In the genomic region with DNA sequence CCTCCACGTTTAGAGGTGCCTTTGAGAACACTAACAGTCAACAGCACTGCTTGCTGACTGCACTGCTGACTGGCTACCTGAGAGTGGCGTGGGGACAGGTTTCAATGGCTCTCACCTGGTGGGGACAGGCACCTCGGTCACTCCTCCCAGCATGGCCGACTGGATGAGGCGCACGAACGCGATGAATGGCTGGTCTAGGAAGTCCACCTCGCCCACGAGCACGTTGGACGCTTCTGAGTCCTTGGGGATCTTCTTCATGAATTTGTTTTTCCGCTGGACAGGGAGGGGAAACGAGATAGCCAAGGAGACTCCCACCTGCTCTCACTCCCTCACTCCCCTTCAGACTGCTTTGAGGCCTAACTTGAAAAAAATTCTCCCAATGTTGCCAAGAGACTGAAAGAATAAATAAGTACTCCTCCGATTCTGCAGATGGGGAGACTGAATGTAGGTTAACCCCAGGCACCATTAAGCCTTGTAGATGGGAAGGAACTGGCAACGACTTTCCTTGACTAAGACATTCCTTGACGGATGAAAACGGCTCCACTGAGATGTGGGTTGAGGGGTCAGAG, we compare ENCODE assay signal across 33 cellular contexts.
"Had no signal": no experiment of that assay in that cellular context is flagged by ENCODE, and none has a peak within 500 bp of the region (broad histone marks: within the 10 kb centered on the region; RNA-seq: fewer than 3 reads in every experiment).

No MANE protein-coding gene starts in this region.

- DNase-seq: activated CD4-positive, alpha-beta T cell treated with anti-CD3 and anti-CD28 coated beads for 36 hours; activated CD4-positive, alpha-beta T cell treated with anti-CD3 and anti-CD28 coated beads, Interleukin-2, amount 10 ng/mL, durations not matched to agents 7 days and 5 days; activated CD4-positive, alpha-beta T cell treated with anti-CD3 and anti-CD28 coated beads, Interleukin-2, amount 50 U/mL, for 48 hours; activated CD8-positive, alpha-beta T cell treated with anti-CD3 and anti-CD28 coated beads, Interleukin-2, amount 10 ng/mL, durations not matched to agents 7 days and 5 days; activated gamma-delta T cell treated with Interleukin-2 at 50 U/mL for 16 hours; activated naive CD4-positive, alpha-beta T cell treated with anti-CD3 and anti-CD28 coated beads for 36 hours; activated T-cell treated with anti-CD3 and anti-CD28 coated beads, Interleukin-2, amount 50 U/mL, for 4 hours; adrenal gland; body of pancreas; Karpas-422; KBM-7; NCI-H1048; NCI-H1105 treated with DMSO at 0.1 percent for 48 hours; NCI-H1436 treated with DMSO at 0.1 percent for 48 hours; NCI-H1694 treated with DMSO at 0.1 percent for 48 hours; NCI-H2029; NCI-H345; NCI-H526; NCI-H748 treated with DMSO at 0.1 percent for 48 hours; NK-92 treated with Interleukin-12 subunit alpha and Interleukin-12 subunit beta, amount 100 ng/mL, for 24 hours; PC-3; Peyer's patch; RPMI8226; SHP77 treated with DMSO at 0.1 percent for 48 hours; SK-N-SH had no signal

- H3K9ac ChIP-seq: SK-N-SH had no signal

- H3K27me3 ChIP-seq: adrenal gland, body of pancreas, Peyer's patch, SJSA1 had no signal

- H3K4me3 ChIP-seq: adrenal gland, body of pancreas, breast epithelium, Peyer's patch, SJSA1 had no signal

- H3K27me3 Mint-ChIP-seq: activated CD4-positive, alpha-beta T cell treated with anti-CD3 and anti-CD28 coated beads for 36 hours; activated CD4-positive, alpha-beta T cell treated with anti-CD3 and anti-CD28 coated beads, Interleukin-2, amount 10 ng/mL, durations not matched to agents 7 days and 5 days had no signal

- H3K27ac Mint-ChIP-seq: activated CD4-positive, alpha-beta T cell treated with anti-CD3 and anti-CD28 coated beads for 36 hours; activated CD4-positive, alpha-beta T cell treated with anti-CD3 and anti-CD28 coated beads, Interleukin-2, amount 10 ng/mL, durations not matched to agents 7 days and 5 days; activated CD8-positive, alpha-beta T cell treated with anti-CD3 and anti-CD28 coated beads, Interleukin-2, amount 10 ng/mL, durations not matched to agents 7 days and 5 days; activated naive CD4-positive, alpha-beta T cell treated with anti-CD3 and anti-CD28 coated beads for 36 hours; activated naive CD4-positive, alpha-beta T cell treated with anti-CD3 and anti-CD28 coated beads, Interleukin-2, amount 50 U/mL, for 72 hours; activated T-helper 1 cell treated with anti-CD3 and anti-CD28 coated beads, Interleukin-12 subunit alpha, Interleukin-12 subunit beta, Interleukin-2, Interleukin-4 antibody, amounts not matched to agents 30 ng/mL and 10 ng/mL and 1 ng/mL, durations not matched to agents 14 hours and 24 hours and 36 hours; T-helper 1 cell treated with Interleukin-12 subunit alpha and Interleukin-12 subunit beta and Interleukin-4 antibody, amounts not matched to agents 30 μg/mL and 1 μg/mL, for 36 hours; T-helper 2 cell treated with Interferon-gamma antibody and Interleukin-4, amounts not matched to agents 5 μg/mL and 100 μg/mL, for 36 hours had no signal

- H3K4me3 Mint-ChIP-seq: activated CD4-positive, alpha-beta T cell treated with anti-CD3 and anti-CD28 coated beads for 36 hours; activated CD4-positive, alpha-beta T cell treated with anti-CD3 and anti-CD28 coated beads, Interleukin-2, amount 10 ng/mL, durations not matched to agents 7 days and 5 days; activated CD8-positive, alpha-beta T cell treated with anti-CD3 and anti-CD28 coated beads, Interleukin-2, amount 10 ng/mL, durations not matched to agents 7 days and 5 days; activated naive CD4-positive, alpha-beta T cell treated with anti-CD3 and anti-CD28 coated beads for 36 hours; activated T-cell treated with anti-CD3 and anti-CD28 coated beads, Interleukin-2, amount 50 U/mL, for 4 hours; activated T-helper 1 cell treated with anti-CD3 and anti-CD28 coated beads, Interleukin-12 subunit alpha, Interleukin-12 subunit beta, Interleukin-2, Interleukin-4 antibody, amounts not matched to agents 30 ng/mL and 10 ng/mL and 1 ng/mL, durations not matched to agents 14 hours and 24 hours and 36 hours; T-helper 1 cell treated with Interleukin-12 subunit alpha and Interleukin-12 subunit beta and Interleukin-4 antibody, amounts not matched to agents 30 μg/mL and 1 μg/mL, for 36 hours; T-helper 2 cell treated with Interferon-gamma antibody and Interleukin-4, amounts not matched to agents 5 μg/mL and 100 μg/mL, for 36 hours had no signal

- H3K36me3 Mint-ChIP-seq: activated naive CD4-positive, alpha-beta T cell treated with anti-CD3 and anti-CD28 coated beads, Interleukin-2, amount 50 U/mL, for 72 hours had no signal

- H3K4me2 ChIP-seq: SK-N-SH had no signal

- H3K9me3 ChIP-seq: adrenal gland, body of pancreas, breast epithelium, Peyer's patch, SJSA1, SK-N-SH had no signal

- FAIRE-seq: astrocyte, TTC549 had no signal

- H3K4me1 ChIP-seq: adrenal gland, breast epithelium, Peyer's patch, SJSA1 had no signal

- H3K4me1 Mint-ChIP-seq: activated CD4-positive, alpha-beta T cell treated with anti-CD3 and anti-CD28 coated beads for 36 hours; activated CD4-positive, alpha-beta T cell treated with anti-CD3 and anti-CD28 coated beads, Interleukin-2, amount 10 ng/mL, durations not matched to agents 7 days and 5 days had no signal

- ATAC-seq: activated CD4-positive, alpha-beta T cell treated with anti-CD3 and anti-CD28 coated beads for 36 hours; activated CD8-positive, alpha-beta T cell treated with anti-CD3 and anti-CD28 coated beads, Interleukin-2, amount 10 ng/mL, durations not matched to agents 7 days and 5 days; activated naive CD4-positive, alpha-beta T cell treated with anti-CD3 and anti-CD28 coated beads, Interleukin-2, amount 50 U/mL, for 72 hours; activated T-cell treated with anti-CD3 and anti-CD28 coated beads, Interleukin-2, amount 50 U/mL, for 4 hours; body of pancreas; PC-3 had no signal

- H3K36me3 ChIP-seq: adrenal gland, breast epithelium, Peyer's patch, SJSA1 had no signal

- H3K9me3 Mint-ChIP-seq: activated CD4-positive, alpha-beta T cell treated with anti-CD3 and anti-CD28 coated beads, Interleukin-2, amount 10 ng/mL, durations not matched to agents 7 days and 5 days; activated naive CD4-positive, alpha-beta T cell treated with anti-CD3 and anti-CD28 coated beads for 36 hours; activated naive CD4-positive, alpha-beta T cell treated with anti-CD3 and anti-CD28 coated beads, Interleukin-2, amount 50 U/mL, for 72 hours; activated T-cell treated with anti-CD3 and anti-CD28 coated beads, Interleukin-2, amount 50 U/mL, for 4 hours; activated T-helper 1 cell treated with anti-CD3 and anti-CD28 coated beads, Interleukin-12 subunit alpha, Interleukin-12 subunit beta, Interleukin-2, Interleukin-4 antibody, amounts not matched to agents 30 ng/mL and 10 ng/mL and 1 ng/mL, durations not matched to agents 14 hours and 24 hours and 36 hours; T-helper 1 cell treated with Interleukin-12 subunit alpha and Interleukin-12 subunit beta and Interleukin-4 antibody, amounts not matched to agents 30 μg/mL and 1 μg/mL, for 36 hours; T-helper 2 cell treated with Interferon-gamma antibody and Interleukin-4, amounts not matched to agents 5 μg/mL and 100 μg/mL, for 36 hours had no signal

- H3K27ac ChIP-seq: adrenal gland, body of pancreas, breast epithelium, Peyer's patch, SJSA1 had no signal
